ENCODE assay signal across 12 cellular contexts in genomic region chr6:152748843-152749242, GRCh38. TPM values are rescaled to one million over a fixed set of nuclear protein-coding genes. Genes with fewer than 3 reads are reported as not detected.
DNase-seq lines count a peak whose midpoint lies in the region; ATAC-seq and TF ChIP-seq lines count a peak whose summit lies in the region.
"Had no signal": no experiment of that assay in that cellular context is flagged by ENCODE, and none has a peak within 500 bp of the region (broad histone marks: within the 10 kb centered on the region; RNA-seq: fewer than 3 reads in every experiment).

No MANE protein-coding gene starts in this region.

- ATAC-seq in GM21717 (IDR thresholded peaks at IDR 0.05; ENCODE audit: unreplicated experiment), result no peak

- TF ChIP-seq EP300 in neural cell (conservative IDR thresholded peaks at IDR 0.05; ENCODE audit: poor library complexity, severe bottlenecking), result no peak

- H3K36me3 ChIP-seq in MM.1S (replicated peaks; ENCODE audit: insufficient read depth, low read length), result no peaks in the 10 kb centered on the region
- no peaks in the 10 kb centered on the region for H3K36me3 ChIP-seq in neural cell (ENCODE audit: insufficient read depth, low read length)
- no peaks in the 10 kb centered on the region for H3K36me3 ChIP-seq in tibial artery

- H3K9ac ChIP-seq in MM.1S (ENCODE audit: low read length), result no peak overlapping the region
- H3K9ac ChIP-seq in neural cell (ENCODE audit: low read length), result no peak overlapping the region
- H3K9ac ChIP-seq: parathyroid adenoma had no signal

- no peak overlapping the region for H3K4me2 ChIP-seq in MM.1S (ENCODE audit: low read depth, low read length)
- H3K4me2 ChIP-seq in neural cell (ENCODE audit: low read length), result no peak overlapping the region

- TF ChIP-seq RAD21 in neural cell (conservative IDR thresholded peaks at IDR 0.05), result peak; percentile 71

- H3K9me3 ChIP-seq in MM.1S (replicated peaks; ENCODE audit: insufficient read depth, low read length) (no peaks in the 10 kb centered on the region), neural cell (ENCODE audit: low read length) (no peaks in the 10 kb centered on the region), tibial artery (no peaks in the 10 kb centered on the region)

- no peak overlapping the region for H3K4me3 ChIP-seq in MM.1S (ENCODE audit: low read length)
- H3K4me3 ChIP-seq in neural cell (ENCODE audit: low read length), result no peak overlapping the region
- H3K4me3 ChIP-seq in tibial artery, result no peak overlapping the region

- H2AFZ ChIP-seq in MM.1S (ENCODE audit: low read length) (no peak overlapping the region), neural cell (ENCODE audit: low read depth, low read length) (no peak overlapping the region)
- H2AFZ ChIP-seq: parathyroid adenoma had no signal

- no peaks in the 10 kb centered on the region for H4K20me1 ChIP-seq in MM.1S (ENCODE audit: insufficient read depth, low read length)
- H4K20me1 ChIP-seq in neural cell (ENCODE audit: insufficient read depth), result no peaks in the 10 kb centered on the region

- H3K79me2 ChIP-seq in MM.1S (ENCODE audit: low read length), result no peaks in the 10 kb centered on the region
- no peaks in the 10 kb centered on the region for H3K79me2 ChIP-seq in neural cell (replicated peaks; ENCODE audit: insufficient read depth, low read length)
- H3K79me2 ChIP-seq: parathyroid adenoma had no signal

- H3K4me1 ChIP-seq in MM.1S (ENCODE audit: low read length), result no peaks in the 10 kb centered on the region
- no peaks in the 10 kb centered on the region for H3K4me1 ChIP-seq in tibial artery
- H3K4me1 ChIP-seq: parathyroid adenoma had no signal

- H3F3A ChIP-seq in MM.1S (ENCODE audit: insufficient read depth, low read length) (no peaks in the 10 kb centered on the region), neural cell (ENCODE audit: insufficient read depth, low read length, poor library complexity, severe bottlenecking) (no peaks in the 10 kb centered on the region)

- H3K9me2 ChIP-seq in MM.1S (replicated peaks; ENCODE audit: insufficient read depth, low read length) (no peaks in the 10 kb centered on the region), neural cell (ENCODE audit: insufficient read depth, low read length) (no peaks in the 10 kb centered on the region)

- intact Hi-C loops in tibial artery (cut with DNase I; ENCODE audit: low total_unique reads), result no loop called here

- H3K27me3 ChIP-seq in MM.1S (replicated peaks; ENCODE audit: insufficient read depth, low read length) (no peaks in the 10 kb centered on the region), neural cell (ENCODE audit: insufficient read depth, low read depth, low read length) (no peaks in the 10 kb centered on the region), tibial artery (no peaks in the 10 kb centered on the region)

- H3K27ac ChIP-seq in MM.1S (ENCODE audit: low read length) (no peak overlapping the region), neural cell (ENCODE audit: low read length) (no peak overlapping the region), tibial artery (no peak overlapping the region)
- H3K27ac ChIP-seq: HL-60, parathyroid adenoma had no signal

- no peak for TF ChIP-seq CTCF in MM.1S (IDR thresholded peaks at IDR 0.05; ENCODE audit: low read length)
- peak; percentile 62 for TF ChIP-seq CTCF in neural cell (IDR thresholded peaks at IDR 0.05; ENCODE audit: poor library complexity, severe bottlenecking)
- no peak for TF ChIP-seq CTCF in tibial artery (IDR thresholded peaks at IDR 0.05)

- DNase-seq in DMS 273 (lab: John Stamatoyannopoulos, UW; ENCODE audit: unreplicated experiment) (peak; percentile 32), DMS 273 treated with DMSO at 0.1 percent for 48 hours (lab: John Stamatoyannopoulos, UW) (no peak), MM.1S (peak; percentile 11), dedifferentiated amniotic fluid mesenchymal stem cell (ENCODE audit: extremely low spot score) (peak; percentile 47), NCI-H69 (lab: John Stamatoyannopoulos, UW) (no peak), tibial artery (no peak)
- DNase-seq: activated CD4-positive, alpha-beta T cell treated with anti-CD3 and anti-CD28 coated beads, Interleukin-2, amount 10 ng/mL, durations not matched to agents 7 days and 5 days; aorta had no signal

TF ChIP-seq in neural cell, 6 proteins besides CTCF, POLR2A, EP300 and RAD21:
- TF ChIP-seq TAF1 (IDR thresholded peaks at IDR 0.05; ENCODE audit: low read depth) (no peak), EZH2 (IDR thresholded peaks at IDR 0.05; ENCODE audit: borderline replicate concordance, insufficient read depth, low read length, poor library complexity, severe bottlenecking) (no peak), SMC3 (conservative IDR thresholded peaks at IDR 0.05; ENCODE audit: poor library complexity) (peak; percentile 72), MXI1 (conservative IDR thresholded peaks at IDR 0.05; ENCODE audit: poor library complexity, severe bottlenecking) (no peak), REST (IDR thresholded peaks at IDR 0.05; ENCODE audit: borderline replicate concordance) (no peak), POLR2AphosphoS5 (IDR thresholded peaks at IDR 0.05) (no peak)

RNA-seq across cellular contexts. Expression of gene VIP, which starts 1.8 kb away (rescaled TPM):
- polyA plus RNA-seq in neural cell, result 0.63 TPM in 1 of 2 replicates, not detected in the other
- polyA minus RNA-seq in neural cell, result not detected in 2 replicates

RNA-seq across cellular contexts. Expression of gene MYCT1, which starts 51.1 kb away (rescaled TPM):
- not detected in 2 replicates for polyA plus RNA-seq in neural cell
- not detected in 2 replicates for polyA minus RNA-seq in neural cell

Comparison
In these comparisons a context has a peak if more than half of its experiments do, and no peak if none do; other contexts are left out.
1. DNase-seq: peak in DMS 273 (single experiment), MM.1S (single experiment) and dedifferentiated amniotic fluid mesenchymal stem cell (single experiment); none in DMS 273 treated with DMSO at 0.1 percent for 48 hours (single experiment), NCI-H69 (single experiment) and tibial artery (0 of 2).